In the genomic region with DNA sequence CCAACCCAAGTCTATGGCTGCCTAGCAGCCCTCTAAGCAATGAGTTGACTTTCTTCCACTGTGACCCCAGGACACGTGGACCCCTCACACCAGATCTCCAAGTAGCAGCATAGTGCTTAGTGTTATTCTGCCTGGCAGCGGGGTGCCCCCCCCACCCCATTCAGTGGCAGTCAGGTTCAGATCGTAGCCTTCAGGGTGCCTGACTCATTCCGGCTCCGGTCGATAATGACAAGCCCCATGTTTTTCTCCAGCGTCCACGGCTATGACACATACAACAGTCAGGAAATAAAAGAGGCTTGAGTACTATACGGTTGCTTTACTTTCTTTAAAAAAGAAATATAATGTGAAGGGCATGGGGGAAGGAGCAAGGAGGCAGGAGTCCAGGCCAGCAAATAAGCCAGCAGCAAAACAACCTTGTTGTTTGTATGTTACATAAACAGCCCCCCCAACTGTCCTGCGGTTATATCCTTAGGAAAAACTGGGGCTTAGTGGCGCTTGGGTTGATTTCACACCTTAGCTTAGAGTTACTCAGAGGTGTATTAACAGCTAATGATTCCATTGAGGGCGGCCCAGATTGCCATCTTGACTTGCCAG, we compare ENCODE assay signal across 1 cellular context.
TF ChIP-seq lines count a peak whose summit lies in the region.

No MANE protein-coding gene starts in this region.

TF ChIP-seq in IMR-90, 13 proteins besides CTCF, POLR2A, EP300 and RAD21:
- peak; percentile 38; the same call in 1 of the 2 replicates for TF ChIP-seq FOS (IDR thresholded peaks at IDR 0.05; ENCODE audit: low read depth, low read length)
- TF ChIP-seq CEBPB (IDR thresholded peaks at IDR 0.05; ENCODE audit: low read depth, low read length), result no peak
- TF ChIP-seq MAFK (IDR thresholded peaks at IDR 0.05; ENCODE audit: low read depth, low read length), result no peak
- TF ChIP-seq, protein P1, sequence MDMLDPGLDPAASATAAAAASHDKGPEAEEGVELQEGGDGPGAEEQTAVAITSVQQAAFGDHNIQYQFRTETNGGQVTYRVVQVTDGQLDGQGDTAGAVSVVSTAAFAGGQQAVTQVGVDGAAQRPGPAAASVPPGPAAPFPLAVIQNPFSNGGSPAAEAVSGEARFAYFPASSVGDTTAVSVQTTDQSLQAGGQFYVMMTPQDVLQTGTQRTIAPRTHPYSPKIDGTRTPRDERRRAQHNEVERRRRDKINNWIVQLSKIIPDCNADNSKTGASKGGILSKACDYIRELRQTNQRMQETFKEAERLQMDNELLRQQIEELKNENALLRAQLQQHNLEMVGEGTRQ (IDR thresholded peaks at IDR 0.05; ENCODE audit: low read depth, low read length), result no peak
- no peak for TF ChIP-seq BHLHE40 (IDR thresholded peaks at IDR 0.05; ENCODE audit: low read depth, low read length)
- no peak for TF ChIP-seq RFX5 (IDR thresholded peaks at IDR 0.05; ENCODE audit: low read depth, low read length)
- no peak for TF ChIP-seq RCOR1 (IDR thresholded peaks at IDR 0.05; ENCODE audit: insufficient replicate concordance, low read length)
